In the genomic region with DNA sequence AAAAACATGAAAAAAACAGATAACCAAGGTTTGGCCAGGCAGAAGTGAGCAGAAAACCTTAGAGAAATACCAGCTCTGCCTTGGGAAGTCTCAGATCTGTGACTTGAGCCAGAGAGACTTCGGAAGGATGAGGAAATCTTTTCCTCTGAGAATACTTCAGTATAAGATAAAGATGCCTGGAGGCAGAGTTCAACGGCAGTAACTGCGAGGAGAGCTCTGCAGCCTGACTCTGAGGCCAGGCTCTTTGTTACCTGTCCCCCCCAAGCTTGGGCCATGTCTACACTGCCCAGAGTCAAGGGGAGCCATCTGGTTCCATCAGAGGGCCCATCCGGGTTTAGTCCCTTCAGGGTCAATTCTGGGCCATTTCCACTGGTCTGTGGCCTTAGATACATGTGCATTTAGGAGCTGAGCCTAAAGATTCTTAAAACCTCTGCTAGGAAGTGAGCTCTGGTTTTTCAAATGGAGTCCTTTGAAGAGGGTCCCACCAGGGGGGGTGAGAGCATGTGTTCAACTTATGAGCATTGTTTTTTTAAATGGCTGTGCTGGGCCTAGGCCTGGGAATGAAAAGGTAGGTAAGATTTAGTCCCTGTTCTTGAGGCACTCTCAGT, we compare ENCODE assay signal across 13 cellular contexts. TPM values are rescaled to one million over a fixed set of nuclear protein-coding genes. Genes with fewer than 3 reads are reported as not detected.
DNase-seq lines count a peak whose midpoint lies in the region; ATAC-seq, FAIRE-seq and TF ChIP-seq lines count a peak whose summit lies in the region.
"Had no signal": no experiment of that assay in that cellular context is flagged by ENCODE, and none has a peak within 500 bp of the region (broad histone marks: within the 10 kb centered on the region; RNA-seq: fewer than 3 reads in every experiment).

No MANE protein-coding gene starts in this region.

- no peak overlapping the region for H3K4me3 ChIP-seq in HUES64 (ENCODE audit: low read length)
- no peak overlapping the region for H3K4me3 ChIP-seq in keratinocyte (ENCODE audit: control insufficient read depth in 2 of 3, extremely low read depth in 1 of 3, insufficient read depth in 2 of 3, low read depth in 1 of 3, low read length in 3 of 3)
- H3K4me3 ChIP-seq in thoracic aorta = peak overlapping the region; percentile 43

- DNase-seq in chondrocyte (ENCODE audit: low spot score) = no peak
- DNase-seq in keratinocyte (ENCODE audit: low read depth, low spot score) = no peak
- no peak for DNase-seq in thoracic aorta (ENCODE audit: low spot score)
- DNase-seq in NCI-H2227 (lab: John Stamatoyannopoulos, UW; ENCODE audit: unreplicated experiment) = no peak
- DNase-seq in NCI-H345 treated with DMSO at 0.1 percent for 48 hours (lab: John Stamatoyannopoulos, UW; ENCODE audit: unreplicated experiment) = no peak
- DNase-seq in NCI-H1694 (lab: John Stamatoyannopoulos, UW) = no peak
- DNase-seq in activated naive CD4-positive, alpha-beta T cell treated with anti-CD3 and anti-CD28 coated beads, Interleukin-2, amount 50 U/mL, for 72 hours (ENCODE audit: low spot score in 2 of 2) = no peak
- DNase-seq: activated T-cell treated with anti-CD3 and anti-CD28 coated beads, Interleukin-2, amount 50 U/mL, for 48 hours; DMS153; T-helper 2 cell had no signal

- H3K27me3 ChIP-seq in HUES64 (ENCODE audit: insufficient read depth, low read length) (no peaks in the 10 kb centered on the region), keratinocyte (ENCODE audit: control insufficient read depth, extremely low read depth, insufficient read depth, low read length) (no peaks in the 10 kb centered on the region), thoracic aorta (replicated peaks; ENCODE audit: insufficient read depth) (no peaks in the 10 kb centered on the region)

- H3K9ac ChIP-seq in HUES64 (ENCODE audit: low read depth, low read length) (peak overlapping the region; percentile 6; the same call in 1 of the 2 replicates), keratinocyte (ENCODE audit: control insufficient read depth, extremely low read depth, insufficient read depth, low read length) (no peak overlapping the region)

- H3K36me3 Mint-ChIP-seq in chondrocyte (ENCODE audit: low read depth) = peaks cover 8% of the 10 kb centered on the region
- no peaks in the 10 kb centered on the region for H3K36me3 Mint-ChIP-seq in activated naive CD4-positive, alpha-beta T cell treated with anti-CD3 and anti-CD28 coated beads, Interleukin-2, amount 50 U/mL, for 72 hours
- H3K36me3 Mint-ChIP-seq: natural killer cell treated with Interleukin-12 subunit alpha and Interleukin-12 subunit beta and Interleukin-15 and Interleukin-18, amount 100 ng/mL, for 72 hours had no signal

- H3K27ac Mint-ChIP-seq in chondrocyte (ENCODE audit: unreplicated experiment) = peak overlapping the region; percentile 94
- no peak overlapping the region for H3K27ac Mint-ChIP-seq in activated naive CD4-positive, alpha-beta T cell treated with anti-CD3 and anti-CD28 coated beads, Interleukin-2, amount 50 U/mL, for 72 hours
- H3K27ac Mint-ChIP-seq: natural killer cell treated with Interleukin-12 subunit alpha and Interleukin-12 subunit beta and Interleukin-15 and Interleukin-18, amount 100 ng/mL, for 72 hours had no signal

- H3K9me3 Mint-ChIP-seq in chondrocyte (ENCODE audit: low read depth) = no peaks in the 10 kb centered on the region
- H3K9me3 Mint-ChIP-seq in activated naive CD4-positive, alpha-beta T cell treated with anti-CD3 and anti-CD28 coated beads, Interleukin-2, amount 50 U/mL, for 72 hours = no peaks in the 10 kb centered on the region
- H3K9me3 Mint-ChIP-seq: natural killer cell treated with Interleukin-12 subunit alpha and Interleukin-12 subunit beta and Interleukin-15 and Interleukin-18, amount 100 ng/mL, for 72 hours had no signal

- no peak overlapping the region for H2AFZ ChIP-seq in keratinocyte (ENCODE audit: control insufficient read depth, low read length)

- H3K79me2 ChIP-seq in keratinocyte (ENCODE audit: control insufficient read depth, insufficient read depth, low read length) = peaks cover 98% of the 10 kb centered on the region

- dilution Hi-C loops in keratinocyte (cut with MboI; ENCODE audit: extremely low pct_ligation_motif_present, low sequenced_read_pairs) = no loop called here

- WGBS in HUES64 = 73% methylated on average over 4 of the region's 4 CpGs

- H3K27ac ChIP-seq in HUES64 (ENCODE audit: low read depth, low read length) (peak overlapping the region; percentile 68), keratinocyte (ENCODE audit: control insufficient read depth, insufficient read depth, low read length) (no peak overlapping the region), thoracic aorta (peak overlapping the region; percentile 91 to 95)

- no peaks in the 10 kb centered on the region for H4K20me1 ChIP-seq in keratinocyte (ENCODE audit: control insufficient read depth, extremely low read depth, insufficient read depth, low read length)

- ATAC-seq in thoracic aorta (ENCODE audit: insufficient number of reproducible peaks, low FRiP score, low read depth) = no peak
- ATAC-seq in activated naive CD4-positive, alpha-beta T cell treated with anti-CD3 and anti-CD28 coated beads, Interleukin-2, amount 50 U/mL, for 72 hours = no peak
- ATAC-seq: esophagus mucosa; natural killer cell treated with Interleukin-12 subunit alpha and Interleukin-12 subunit beta and Interleukin-15 and Interleukin-18, amount 100 ng/mL, for 72 hours had no signal

- peaks cover 97% of the 10 kb centered on the region for H3K4me1 Mint-ChIP-seq in chondrocyte (ENCODE audit: low read depth)

- H3K9me1 ChIP-seq in keratinocyte (ENCODE audit: control insufficient read depth, extremely low read depth, insufficient read depth, low read length) = no peaks in the 10 kb centered on the region

- H3K36me3 ChIP-seq in HUES64 (ENCODE audit: insufficient read depth, low read length) (peaks cover 4% of the 10 kb centered on the region; the same call in 1 of the 2 replicates), keratinocyte (ENCODE audit: control insufficient read depth in 2 of 2, extremely low read depth in 1 of 2, insufficient read depth in 2 of 2, low read length in 2 of 2) (peaks cover 10 to 11% of the 10 kb centered on the region in 2 experiments), thoracic aorta (no peaks in the 10 kb centered on the region)

- no peaks in the 10 kb centered on the region for H3K9me3 ChIP-seq in HUES64 (ENCODE audit: insufficient read depth, low read depth, low read length)
- no peaks in the 10 kb centered on the region for H3K9me3 ChIP-seq in keratinocyte (ENCODE audit: control insufficient read depth, low read depth, low read length)
- H3K9me3 ChIP-seq in thoracic aorta = no peaks in the 10 kb centered on the region

- H3K27me3 Mint-ChIP-seq in chondrocyte (ENCODE audit: low read depth) = no peaks in the 10 kb centered on the region

- peaks cover 50% of the 10 kb centered on the region for H3K4me1 ChIP-seq in HUES64 (ENCODE audit: insufficient read depth, low read length)
- H3K4me1 ChIP-seq in keratinocyte (ENCODE audit: control insufficient read depth, extremely low read depth, insufficient read depth, low read length) = peaks cover 57% of the 10 kb centered on the region
- H3K4me1 ChIP-seq in thoracic aorta (ENCODE audit: control insufficient read depth in 1 of 2, low read depth in 2 of 2) = peaks cover 71 to 100% of the 10 kb centered on the region in 2 donors

- peak overlapping the region; percentile 2 for H3K4me2 ChIP-seq in keratinocyte (ENCODE audit: control insufficient read depth, extremely low read depth, insufficient read depth, low read depth, low read length)

- peak; percentile 84 for FAIRE-seq in keratinocyte (lab: Jason Lieb, UNC)

- peak overlapping the region; percentile 46 for H3K4me3 Mint-ChIP-seq in chondrocyte (ENCODE audit: unreplicated experiment)
- H3K4me3 Mint-ChIP-seq: natural killer cell treated with Interleukin-12 subunit alpha and Interleukin-12 subunit beta and Interleukin-15 and Interleukin-18, amount 100 ng/mL, for 72 hours had no signal

- TF ChIP-seq CTCF in chondrocyte (IDR thresholded peaks at IDR 0.05) = peak; percentile 64
- no peak for TF ChIP-seq CTCF in keratinocyte (optimal IDR thresholded peaks at IDR 0.05 in 1 of 3, IDR thresholded peaks at IDR 0.05 in 1 of 3, conservative IDR thresholded peaks at IDR 0.05 in 1 of 3; ENCODE audit: extremely low read depth in 1 of 3, insufficient read depth in 2 of 3, low read length in 3 of 3)
- no peak for TF ChIP-seq CTCF in thoracic aorta (IDR thresholded peaks at IDR 0.05)

RNA-seq across cellular contexts. Expression of a gene that starts 8.7 kb away (rescaled TPM):
- polyA plus RNA-seq in HUES64 (2013, experiment 1 of 2) = 26.1 TPM
- 30.6 TPM for polyA plus RNA-seq in HUES64 (2013, experiment 2 of 2)
- total RNA-seq in chondrocyte = 159 to 166 TPM (median 165 TPM) in 3 replicates
- 18.3 to 29.8 TPM (median 19.7 TPM) in 3 replicates for polyA plus RNA-seq in keratinocyte
- 2.7 TPM for polyA plus RNA-seq in keratinocyte (2011; ENCODE audit: low read depth)
- polyA plus RNA-seq in keratinocyte (2011; cell fraction: cytosol; rRNA removed) = 11.1 and 14.7 TPM in 2 replicates
- 65.2 and 75.4 TPM in 2 replicates for polyA plus RNA-seq in keratinocyte (2011; cell fraction: nucleus; rRNA removed)
- 11.5 and 45.7 TPM in 2 replicates for polyA plus RNA-seq in keratinocyte (2012; ENCODE audit: low replicate concordance)
- 47.6 to 153 TPM (median 54.8 TPM) in 3 replicates for polyA minus RNA-seq in keratinocyte
- polyA minus RNA-seq in keratinocyte (2011; cell fraction: cytosol; rRNA and poly(A)+ RNA removed) = 39.5 TPM
- 101 and 135 TPM in 2 replicates for polyA minus RNA-seq in keratinocyte (2011; cell fraction: nucleus; rRNA and poly(A)+ RNA removed)
- total RNA-seq in thoracic aorta = 100 to 1,000 TPM; 111 to 136 TPM
- under 1 TPM in 1 of 2 donors, not detected in 1; 0.08 TPM for total RNA-seq in activated naive CD4-positive, alpha-beta T cell treated with anti-CD3 and anti-CD28 coated beads, Interleukin-2, amount 50 U/mL, for 72 hours
- total RNA-seq: natural killer cell treated with Interleukin-12 subunit alpha and Interleukin-12 subunit beta and Interleukin-15 and Interleukin-18, amount 100 ng/mL, for 72 hours had no signal

Comparison
In these comparisons a context has a peak if more than half of its experiments do, and no peak if none do; other contexts are left out.
1. RNA of a gene that starts 8.7 kb away (total RNA-seq): 159 to 166 TPM in chondrocyte and 111 to 136 TPM in thoracic aorta; 0.08 TPM in activated naive CD4-positive, alpha-beta T cell treated with anti-CD3 and anti-CD28 coated beads, Interleukin-2, amount 50 U/mL, for 72 hours; every median in the first group is over 100 times any median in the second.